Comparison of ENCODE assay signal across 24 cellular contexts in the genomic region with DNA sequence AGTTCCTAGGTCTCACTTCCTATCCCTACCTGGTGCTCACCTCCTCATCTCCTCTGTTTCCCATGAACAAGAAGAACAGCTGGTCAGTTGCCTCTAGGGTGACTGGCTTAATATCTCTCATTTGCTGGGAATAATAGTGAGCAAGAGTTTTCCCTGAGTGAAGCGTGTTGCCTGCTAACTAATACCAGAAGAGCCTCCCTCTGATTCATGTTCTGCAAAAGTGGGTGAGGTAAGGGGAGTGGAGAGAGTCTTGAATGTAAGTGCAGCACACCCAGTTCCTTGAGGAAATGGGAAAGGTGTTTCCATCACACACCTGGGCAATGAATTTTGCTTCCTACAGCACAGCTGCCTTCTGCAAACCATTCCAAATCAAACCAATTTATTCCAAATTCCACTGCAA. TPM values are rescaled to one million over a fixed set of nuclear protein-coding genes. Genes with fewer than 3 reads are reported as not detected.
DNase-seq lines count a peak whose midpoint lies in the region; ATAC-seq, FAIRE-seq and TF ChIP-seq lines count a peak whose summit lies in the region.
"Had no signal": no experiment of that assay in that cellular context is flagged by ENCODE, and none has a peak within 500 bp of the region (broad histone marks: within the 10 kb centered on the region; RNA-seq: fewer than 3 reads in every experiment).

No MANE protein-coding gene starts in this region.

- H3K4me1 ChIP-seq in left lung (no peaks in the 10 kb centered on the region), small intestine (ENCODE audit: control insufficient read depth in 2 of 2, insufficient read depth in 1 of 2, low read depth in 1 of 2, low read length in 1 of 2) (no peaks in the 10 kb centered on the region), gastroesophageal sphincter (no peaks in the 10 kb centered on the region)
- H3K4me1 ChIP-seq: Caco-2 had no signal

- H3K4me3 ChIP-seq in left lung (no peak overlapping the region), small intestine (ENCODE audit: low read depth in 1 of 2, low read length in 2 of 2) (no peak overlapping the region), gastroesophageal sphincter (no peak overlapping the region)
- H3K4me3 ChIP-seq: SK-N-MC had no signal

- no peak for TF ChIP-seq EP300 in gastroesophageal sphincter (IDR thresholded peaks at IDR 0.05)

- FAIRE-seq in small intestine (lab: Jason Lieb, UNC): no peak
- FAIRE-seq: G401.6, H1 had no signal

- H3K36me3 ChIP-seq in left lung (no peaks in the 10 kb centered on the region), small intestine (ENCODE audit: control insufficient read depth in 2 of 2, insufficient read depth in 2 of 2, low read length in 2 of 2) (no peaks in the 10 kb centered on the region), gastroesophageal sphincter (no peaks in the 10 kb centered on the region)

- ATAC-seq in left lung: peak; percentile 75
- no peak for ATAC-seq in gastroesophageal sphincter
- no peak for ATAC-seq in GM18511 (IDR thresholded peaks at IDR 0.05; ENCODE audit: unreplicated experiment)
- ATAC-seq in GM18502 (IDR thresholded peaks at IDR 0.05; ENCODE audit: poor library complexity, unreplicated experiment): no peak
- ATAC-seq: CD8-positive, alpha-beta T cell had no signal

- TF ChIP-seq CTCF in left lung (IDR thresholded peaks at IDR 0.05) (no peak), gastroesophageal sphincter (IDR thresholded peaks at IDR 0.05) (no peak)

- DNase-seq in NCI-H2171 treated with DMSO at 0.1 percent for 48 hours (lab: John Stamatoyannopoulos, UW) (peak; percentile 32), NCI-H2171 (lab: John Stamatoyannopoulos, UW) (no peak), epithelial cell of prostate (ENCODE audit: low read depth, low spot score) (peak; percentile 31), left lung (no peak), small intestine (peak; percentile 20)
- DNase-seq: Caco-2; CD8-positive, alpha-beta T cell; HCEC 1CT; NCI-H1436; NCI-H187; NCI-H446; NCI-H524 treated with DMSO at 0.1 percent for 48 hours; NCI-H82; RPMI8226; SIG-M5 had no signal

- intact Hi-C loops in left lung (cut with DNase I): no loop called here

- no peaks in the 10 kb centered on the region for H3K27me3 ChIP-seq in left lung
- H3K27me3 ChIP-seq in small intestine (ENCODE audit: control insufficient read depth in 2 of 2, insufficient read depth in 2 of 2, low read length in 2 of 2): no peaks in the 10 kb centered on the region
- H3K27me3 ChIP-seq in gastroesophageal sphincter: no peaks in the 10 kb centered on the region

- TF ChIP-seq POLR2A in gastroesophageal sphincter (IDR thresholded peaks at IDR 0.05): no peak

- no peak overlapping the region for H3K27ac ChIP-seq in epithelial cell of prostate
- H3K27ac ChIP-seq in left lung: no peak overlapping the region
- no peak overlapping the region for H3K27ac ChIP-seq in small intestine (ENCODE audit: low read depth in 1 of 2, low read length in 1 of 2)
- no peak overlapping the region for H3K27ac ChIP-seq in gastroesophageal sphincter
- H3K27ac ChIP-seq: 22Rv1, C4-2B, HL-60, SK-N-MC had no signal

- H3K9me3 ChIP-seq in left lung (no peaks in the 10 kb centered on the region), small intestine (ENCODE audit: control insufficient read depth, low read depth) (no peaks in the 10 kb centered on the region), gastroesophageal sphincter (no peaks in the 10 kb centered on the region)
- H3K9me3 ChIP-seq: Caco-2 had no signal

- WGBS in small intestine, 3 donors: 89 to 96% (median 92%) methylated on average over 1 of the region's 1 CpG
- WGBS in gastroesophageal sphincter (ENCODE audit: low coverage in 1 of 2), 2 donors: 83 to 100% methylated on average over 1 of the region's 1 CpG

RNA-seq across cellular contexts. Expression of a gene that starts 29.6 kb away (rescaled TPM):
- total RNA-seq in left lung (10 to 100 TPM; 15.5 to 20.0 TPM), gastroesophageal sphincter (10 to 100 TPM; 12.3 to 19.5 (median 17.3) TPM)
- 1 to 10 TPM; 1.8 to 4.9 (median 1.9) TPM for polyA plus RNA-seq in small intestine
- total RNA-seq: CD8-positive, alpha-beta T cell had no signal

Comparison
In these comparisons a context has a peak if more than half of its experiments do, and no peak if none do; other contexts are left out.
1. DNase-seq: peak in NCI-H2171 treated with DMSO at 0.1 percent for 48 hours (single experiment), epithelial cell of prostate (single experiment) and small intestine (single experiment); none in NCI-H2171 (single experiment) and left lung (0 of 2).